1 cellular context compared by ENCODE assay signal in the genomic region with DNA sequence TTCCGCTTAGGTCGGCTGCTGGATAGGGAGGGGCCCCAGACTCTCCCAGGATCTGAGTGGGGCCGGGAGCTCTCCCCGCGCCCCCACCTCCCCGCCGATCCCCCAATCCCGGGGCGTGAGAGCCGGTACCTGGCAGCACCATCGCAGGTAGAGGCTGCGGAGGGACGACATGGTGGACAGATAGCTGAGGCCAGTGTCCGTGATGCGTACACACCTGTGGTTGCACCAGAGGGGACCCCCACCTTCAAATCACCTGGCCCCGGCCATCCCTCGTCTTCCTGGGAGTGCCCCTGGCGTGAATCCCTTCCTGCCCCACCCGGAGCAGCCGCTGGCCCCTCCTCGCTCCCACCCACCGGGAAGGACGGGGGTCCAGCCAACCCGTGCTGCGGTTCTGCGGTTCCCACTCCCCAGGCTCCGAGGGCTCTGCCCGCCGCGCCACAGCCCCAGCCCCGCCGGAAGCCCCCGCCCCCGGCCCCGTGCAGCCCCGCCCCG.
TF ChIP-seq lines count a peak whose summit lies in the region.

No MANE protein-coding gene starts in this region.

TF ChIP-seq in endothelial cell of umbilical vein, 7 proteins besides CTCF, POLR2A, EP300 and RAD21:
- TF ChIP-seq GATA2 (IDR thresholded peaks at IDR 0.05; ENCODE audit: insufficient read depth, insufficient read length, low read depth, low read length) = no peak
- peak; percentile 11 for TF ChIP-seq EZH2 (IDR thresholded peaks at IDR 0.05; ENCODE audit: borderline replicate concordance, low read depth, low read length, severe bottlenecking)
